ENCODE assay signal across 9 cellular contexts in genomic region chr20:31570021-31570463, GRCh38. TPM values are rescaled to one million over a fixed set of nuclear protein-coding genes. Genes with fewer than 3 reads are reported as not detected.
DNase-seq lines count a peak whose midpoint lies in the region; ATAC-seq and TF ChIP-seq lines count a peak whose summit lies in the region.
"Had no signal": no experiment of that assay in that cellular context is flagged by ENCODE, and none has a peak within 500 bp of the region (broad histone marks: within the 10 kb centered on the region; RNA-seq: fewer than 3 reads in every experiment).

No MANE protein-coding gene starts in this region.

- H3K9ac ChIP-seq in colonic mucosa (ENCODE audit: low read depth in 2 of 2, low read length in 2 of 2), result peak overlapping the region; percentile 24 to 73

- peaks cover 58% of the 10 kb centered on the region for H3K4me1 Mint-ChIP-seq in nephron

- 72 to 100% (median 77%) methylated on average over 1 to 8 of the region's 8 CpGs for WGBS in heart left ventricle, 4 donors

- H3K4me1 ChIP-seq in heart left ventricle, result peaks cover 0 to 57% (median 36%) of the 10 kb centered on the region in 12 donors
- H3K4me1 ChIP-seq in colonic mucosa, result peaks cover 5% of the 10 kb centered on the region
- H3K4me1 ChIP-seq in upper lobe of right lung, result peaks cover 38% of the 10 kb centered on the region

- no peak for DNase-seq in heart left ventricle
- no peak for DNase-seq in left cardiac atrium
- DNase-seq in colonic mucosa, result no peak
- DNase-seq in upper lobe of right lung, result no peak
- DNase-seq in kidney tubule cell (ENCODE audit: low spot score), result no peak
- no peak for DNase-seq in GM13976 (ENCODE audit: low spot score)
- no peak for DNase-seq in central memory CD4-positive, alpha-beta T cell

- TF ChIP-seq POLR2A in heart left ventricle (IDR thresholded peaks at IDR 0.05), result no peak

- no peak overlapping the region for H3K4me3 ChIP-seq in heart left ventricle
- no peak overlapping the region for H3K4me3 ChIP-seq in colonic mucosa
- no peak overlapping the region for H3K4me3 ChIP-seq in upper lobe of right lung

- no peak overlapping the region for H3K4me3 Mint-ChIP-seq in nephron

- H3K27me3 Mint-ChIP-seq in nephron (ENCODE audit: low read depth), result no peaks in the 10 kb centered on the region

- H3K9me3 Mint-ChIP-seq in nephron, result no peaks in the 10 kb centered on the region
- H3K9me3 Mint-ChIP-seq: activated T-helper 2 cell treated with anti-CD3 and anti-CD28 coated beads, Interferon-gamma antibody, Interleukin-2, Interleukin-4, amounts not matched to agents 10 μg/mL and 5 μg/mL and 100 μg/mL, durations not matched to agents 14 hours and 24 hours and 36 hours had no signal

- H3K9me3 ChIP-seq in heart left ventricle (no peaks in the 10 kb centered on the region), colonic mucosa (no peaks in the 10 kb centered on the region), upper lobe of right lung (no peaks in the 10 kb centered on the region)

- ATAC-seq in heart left ventricle (no peak), left cardiac atrium (no peak), upper lobe of right lung (no peak)

- peak overlapping the region; percentile 40 to 98 (median 89) for H3K27ac ChIP-seq in heart left ventricle
- H3K27ac ChIP-seq in colonic mucosa, result peak overlapping the region; percentile 43
- peak overlapping the region; percentile 66 for H3K27ac ChIP-seq in upper lobe of right lung

- peaks cover 4% of the 10 kb centered on the region for H3K36me3 Mint-ChIP-seq in nephron (ENCODE audit: low read depth)

- in situ Hi-C loops in GM13976 (cut with MboI; ENCODE audit: low sequenced_read_pairs, unreplicated experiment), result no loop called here

- H3K36me3 ChIP-seq in heart left ventricle (peaks cover 0 to 54% (median 19%) of the 10 kb centered on the region in 9 donors), colonic mucosa (no peaks in the 10 kb centered on the region), upper lobe of right lung (peaks cover 19% of the 10 kb centered on the region)

- peak overlapping the region; percentile 87 to 94 (median 89) for H3K27ac Mint-ChIP-seq in nephron
- H3K27ac Mint-ChIP-seq: activated T-helper 2 cell treated with anti-CD3 and anti-CD28 coated beads, Interferon-gamma antibody, Interleukin-2, Interleukin-4, amounts not matched to agents 10 μg/mL and 5 μg/mL and 100 μg/mL, durations not matched to agents 14 hours and 24 hours and 36 hours had no signal

- no peak for TF ChIP-seq CTCF in heart left ventricle (IDR thresholded peaks at IDR 0.05)
- no peak for TF ChIP-seq CTCF in colonic mucosa (IDR thresholded peaks at IDR 0.05)
- TF ChIP-seq CTCF in nephron (IDR thresholded peaks at IDR 0.05; ENCODE audit: unreplicated experiment in 3 of 3), result no peak
- TF ChIP-seq CTCF in upper lobe of right lung (IDR thresholded peaks at IDR 0.05), result no peak
- TF ChIP-seq CTCF in GM13976 (IDR thresholded peaks at IDR 0.05; ENCODE audit: borderline replicate concordance, control extremely low read depth, extremely low read depth, insufficient read depth, missing control alignments), result no peak

- H3K27me3 ChIP-seq in heart left ventricle (no peaks in the 10 kb centered on the region), colonic mucosa (no peaks in the 10 kb centered on the region), upper lobe of right lung (no peaks in the 10 kb centered on the region)

- intact Hi-C loops in heart left ventricle (cut with DNase I), result loop anchor here in 5 of 10 donors (2.0 to 10.0 kb wide), 3 partner anchors 41 to 152 kb away; partner anchors contain the start of gene BCL2L1 (in 3 of the 5)
- intact Hi-C loops in left cardiac atrium (cut with DNase I), result loop anchor here (2.0 to 5.0 kb wide), 2 partner anchors 43 to 142 kb away; no protein-coding TSS in a partner anchor
- intact Hi-C loops in colonic mucosa (cut with DNase I), result no loop called here
- intact Hi-C loops in upper lobe of right lung (cut with DNase I), result no loop called here

RNA-seq across cellular contexts. Expression of gene ID1, which starts 35.0 kb away (rescaled TPM):
- 100 to 1,000 TPM in 6 of 9 donors, 10 to 100 TPM in 3; 72.4 to 619 (median 112) TPM for total RNA-seq in heart left ventricle
- polyA plus RNA-seq in heart left ventricle, result 100 to 1,000 TPM; 140 to 327 TPM
- 100 to 1,000 TPM; 103 to 222 TPM for total RNA-seq in left cardiac atrium
- 100 to 1,000 TPM; 134 to 179 TPM for total RNA-seq in colonic mucosa
- 515 TPM for total RNA-seq in upper lobe of right lung

RNA-seq across cellular contexts. Expression of gene HM13, which starts 55.8 kb away (rescaled TPM):
- total RNA-seq in heart left ventricle (100 to 1,000 TPM in 1 of 9 donors, 10 to 100 TPM in 8; 22.3 to 110 (median 39.8) TPM), left cardiac atrium (10 to 100 TPM; 64.9 to 88.9 TPM), colonic mucosa (100 to 1,000 TPM; 107 to 179 TPM), upper lobe of right lung (169 TPM)
- polyA plus RNA-seq in heart left ventricle, result 100 to 1,000 TPM in 1 of 2 donors, 10 to 100 TPM in 1; 41.0 to 119 TPM

Comparison
In these comparisons a context has a peak if more than half of its experiments do, and no peak if none do; other contexts are left out.
1. intact Hi-C loops: an anchor here in left cardiac atrium (2.0 to 5.0 kb wide); none called in colonic mucosa and upper lobe of right lung.